19 cellular contexts compared by ENCODE assay signal in the genomic region with DNA sequence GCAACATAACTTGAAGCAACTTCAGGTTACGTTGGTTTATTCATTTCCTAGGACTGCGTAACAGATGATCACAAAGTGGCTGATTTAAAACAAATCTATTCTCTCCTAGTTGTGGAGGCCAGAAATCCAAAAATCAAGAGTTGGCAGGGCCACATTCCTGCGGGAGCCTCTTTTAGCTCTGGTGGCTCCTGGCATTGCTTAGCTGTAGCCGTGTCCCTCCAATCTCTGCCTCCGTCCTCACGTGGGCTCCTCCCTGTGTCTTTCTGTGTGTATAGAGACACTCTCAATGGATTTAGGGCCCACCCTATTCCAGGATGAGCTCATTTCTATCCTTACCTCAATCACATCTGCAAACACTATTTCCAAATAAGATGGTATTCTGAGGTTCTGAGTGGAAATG.
"Had no signal": no experiment of that assay in that cellular context is flagged by ENCODE, and none has a peak within 500 bp of the region (broad histone marks: within the 10 kb centered on the region; RNA-seq: fewer than 3 reads in every experiment).

No MANE protein-coding gene starts in this region.

- H3K9me3 ChIP-seq: gastrocnemius medialis, lower lobe of right lung, pancreas, right lobe of liver, tibial artery had no signal

- H3K36me3 ChIP-seq: gastrocnemius medialis, lower lobe of right lung, pancreas, right lobe of liver had no signal

- FAIRE-seq: colon, keratinocyte, pancreas, small intestine had no signal

- ATAC-seq: gastrocnemius medialis; left ventricle myocardium superior; natural killer cell; right lobe of liver; stimulated activated naive B cell treated with anti-CD40 and anti-IgM and Interleukin-4, amounts not matched to agents 10 μg/mL and 1 μg/mL and 100 μg/mL, for 72 hours; stimulated activated naive CD8-positive, alpha-beta T cell treated with anti-CD3 and anti-CD28 coated beads, Interleukin-15, amount 100 ng/mL, for 72 hours had no signal

- H3K4me3 ChIP-seq: dorsolateral prefrontal cortex, gastrocnemius medialis, lower lobe of right lung, pancreas, right lobe of liver, tibial artery had no signal

- H3K4me1 ChIP-seq: pancreas, right lobe of liver had no signal

- DNase-seq: dorsolateral prefrontal cortex; effector CD8-positive, alpha-beta T cell; erythroblast; foreskin fibroblast; gastrocnemius medialis; head of caudate nucleus; left ventricle myocardium superior; lower lobe of right lung; natural killer cell; pancreas; right lobe of liver; small intestine; stimulated activated CD4-positive, alpha-beta T cell treated with anti-CD3 and anti-CD28 coated beads, Interleukin-15, amount 100 ng/mL, for 24 hours; stimulated activated CD4-positive, alpha-beta T cell treated with anti-CD3 and anti-CD28 coated beads, Interleukin-2, amount 100 ng/mL, for 48 hours; stimulated activated naive B cell treated with anti-CD40 and anti-IgM and Interleukin-4, amounts not matched to agents 10 μg/mL and 1 μg/mL and 100 μg/mL, for 72 hours; stimulated activated naive CD8-positive, alpha-beta T cell treated with anti-CD3 and anti-CD28 coated beads, Interleukin-15, amount 100 ng/mL, for 72 hours; tibial artery had no signal

- H3K27me3 ChIP-seq: dorsolateral prefrontal cortex, gastrocnemius medialis, pancreas, right lobe of liver, tibial artery had no signal

- H3K27ac ChIP-seq: dorsolateral prefrontal cortex, gastrocnemius medialis, lower lobe of right lung, pancreas, right lobe of liver, tibial artery had no signal
